Comparison of ENCODE assay signal across 1 cellular context in the genomic region with DNA sequence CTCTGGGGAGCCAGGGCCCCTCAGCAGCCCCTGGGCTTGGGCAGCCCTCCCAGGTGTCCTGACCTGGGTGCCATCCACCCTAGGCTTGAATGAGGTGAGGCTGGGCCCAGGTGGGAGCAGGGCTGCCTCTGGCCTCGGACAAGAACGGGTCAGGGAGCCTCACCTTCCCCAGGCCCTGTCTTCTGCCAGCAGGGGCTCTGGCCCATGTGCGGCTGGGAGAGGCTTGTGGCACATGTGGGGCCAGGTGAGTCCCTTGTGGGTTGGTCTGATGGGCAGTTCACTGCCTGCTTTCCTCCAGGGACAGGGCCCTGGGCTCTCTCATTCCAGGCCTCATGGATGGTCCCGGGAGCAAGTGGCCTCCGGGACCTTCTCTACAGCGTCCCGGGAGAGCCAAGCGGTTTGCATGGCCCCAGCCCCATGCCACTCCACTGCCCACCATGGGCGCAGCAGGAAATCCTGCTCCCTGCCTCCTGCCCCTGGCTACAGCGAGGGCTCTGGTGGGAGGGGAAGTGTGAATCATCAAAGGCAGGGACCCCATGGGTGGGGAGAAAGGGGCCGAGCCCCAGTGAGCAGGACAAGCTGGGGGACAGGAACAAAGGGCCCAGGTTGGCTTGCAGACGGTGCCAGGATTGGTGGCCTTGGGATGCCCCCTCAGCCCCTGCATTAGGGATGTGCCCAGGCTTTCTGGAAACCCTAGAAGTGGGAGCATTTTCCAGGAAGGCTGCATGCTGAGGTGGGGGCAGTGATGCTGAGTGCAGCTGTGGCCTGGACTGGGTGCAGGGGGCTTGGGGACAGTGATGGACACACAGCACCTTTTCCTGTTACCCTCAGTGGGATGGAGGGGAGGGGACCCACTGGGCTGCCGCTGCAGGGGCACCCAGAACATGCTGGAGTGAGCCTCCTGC.
A peak's percentile ranks its signal among the peaks of the same experiment; 100 is the strongest.
TF ChIP-seq lines count a peak whose summit lies in the region.

No MANE protein-coding gene starts in this region.

TF ChIP-seq in HepG2, 621 proteins besides CTCF, POLR2A, EP300 and RAD21 (continued from another document):
- TF ChIP-seq, protein P1, sequence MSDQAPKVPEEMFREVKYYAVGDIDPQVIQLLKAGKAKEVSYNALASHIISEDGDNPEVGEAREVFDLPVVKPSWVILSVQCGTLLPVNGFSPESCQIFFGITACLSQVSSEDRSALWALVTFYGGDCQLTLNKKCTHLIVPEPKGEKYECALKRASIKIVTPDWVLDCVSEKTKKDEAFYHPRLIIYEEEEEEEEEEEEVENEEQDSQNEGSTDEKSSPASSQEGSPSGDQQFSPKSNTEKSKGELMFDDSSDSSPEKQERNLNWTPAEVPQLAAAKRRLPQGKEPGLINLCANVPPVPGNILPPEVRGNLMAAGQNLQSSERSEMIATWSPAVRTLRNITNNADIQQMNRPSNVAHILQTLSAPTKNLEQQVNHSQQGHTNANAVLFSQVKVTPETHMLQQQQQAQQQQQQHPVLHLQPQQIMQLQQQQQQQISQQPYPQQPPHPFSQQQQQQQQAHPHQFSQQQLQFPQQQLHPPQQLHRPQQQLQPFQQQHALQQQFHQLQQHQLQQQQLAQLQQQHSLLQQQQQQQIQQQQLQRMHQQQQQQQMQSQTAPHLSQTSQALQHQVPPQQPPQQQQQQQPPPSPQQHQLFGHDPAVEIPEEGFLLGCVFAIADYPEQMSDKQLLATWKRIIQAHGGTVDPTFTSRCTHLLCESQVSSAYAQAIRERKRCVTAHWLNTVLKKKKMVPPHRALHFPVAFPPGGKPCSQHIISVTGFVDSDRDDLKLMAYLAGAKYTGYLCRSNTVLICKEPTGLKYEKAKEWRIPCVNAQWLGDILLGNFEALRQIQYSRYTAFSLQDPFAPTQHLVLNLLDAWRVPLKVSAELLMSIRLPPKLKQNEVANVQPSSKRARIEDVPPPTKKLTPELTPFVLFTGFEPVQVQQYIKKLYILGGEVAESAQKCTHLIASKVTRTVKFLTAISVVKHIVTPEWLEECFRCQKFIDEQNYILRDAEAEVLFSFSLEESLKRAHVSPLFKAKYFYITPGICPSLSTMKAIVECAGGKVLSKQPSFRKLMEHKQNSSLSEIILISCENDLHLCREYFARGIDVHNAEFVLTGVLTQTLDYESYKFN (CRISPR knock-in tag; conservative IDR thresholded peaks at IDR 0.05), result no peak
- TF ChIP-seq KLF16 (CRISPR knock-in tag; IDR thresholded peaks at IDR 0.05) (no peak), AKAP8 (CRISPR knock-in tag; IDR thresholded peaks at IDR 0.05) (peak; percentile 25), SMYD3 (CRISPR knock-in tag; IDR thresholded peaks at IDR 0.05) (no peak), RBM22 (optimal IDR thresholded peaks at IDR 0.05; ENCODE audit: low read length) (peak; percentile 98), NRL (CRISPR knock-in tag; IDR thresholded peaks at IDR 0.05; ENCODE audit: borderline replicate concordance) (no peak), HNRNPUL1 (IDR thresholded peaks at IDR 0.05; ENCODE audit: low read depth, low read length) (no peak), SIN3A (IDR thresholded peaks at IDR 0.05; ENCODE audit: borderline replicate concordance, low read depth, low read length) (no peak), ZBTB7B (CRISPR knock-in tag; IDR thresholded peaks at IDR 0.05) (no peak), ZNF274 (CRISPR knock-in tag; IDR thresholded peaks at IDR 0.05) (no peak), ZNF562 (CRISPR knock-in tag; IDR thresholded peaks at IDR 0.05; ENCODE audit: borderline replicate concordance) (no peak), HNRNPH1 (optimal IDR thresholded peaks at IDR 0.05; ENCODE audit: low read depth, low read length) (peak; percentile 31), GABPA (IDR thresholded peaks at IDR 0.05; ENCODE audit: low read depth, low read length) (no peak), GABPA (CRISPR knock-in tag; IDR thresholded peaks at IDR 0.05; ENCODE audit: low read depth) (no peak), ZNF317 (CRISPR knock-in tag; IDR thresholded peaks at IDR 0.05) (no peak), ZNF468 (CRISPR knock-in tag; IDR thresholded peaks at IDR 0.05) (no peak), SIX1 (CRISPR knock-in tag; IDR thresholded peaks at IDR 0.05; ENCODE audit: borderline replicate concordance) (no peak)
- TF ChIP-seq, protein P2, sequence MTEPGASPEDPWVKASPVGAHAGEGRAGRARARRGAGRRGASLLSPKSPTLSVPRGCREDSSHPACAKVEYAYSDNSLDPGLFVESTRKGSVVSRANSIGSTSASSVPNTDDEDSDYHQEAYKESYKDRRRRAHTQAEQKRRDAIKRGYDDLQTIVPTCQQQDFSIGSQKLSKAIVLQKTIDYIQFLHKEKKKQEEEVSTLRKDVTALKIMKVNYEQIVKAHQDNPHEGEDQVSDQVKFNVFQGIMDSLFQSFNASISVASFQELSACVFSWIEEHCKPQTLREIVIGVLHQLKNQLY (CRISPR knock-in tag; IDR thresholded peaks at IDR 0.05), result no peak
- TF ChIP-seq, protein P3, sequence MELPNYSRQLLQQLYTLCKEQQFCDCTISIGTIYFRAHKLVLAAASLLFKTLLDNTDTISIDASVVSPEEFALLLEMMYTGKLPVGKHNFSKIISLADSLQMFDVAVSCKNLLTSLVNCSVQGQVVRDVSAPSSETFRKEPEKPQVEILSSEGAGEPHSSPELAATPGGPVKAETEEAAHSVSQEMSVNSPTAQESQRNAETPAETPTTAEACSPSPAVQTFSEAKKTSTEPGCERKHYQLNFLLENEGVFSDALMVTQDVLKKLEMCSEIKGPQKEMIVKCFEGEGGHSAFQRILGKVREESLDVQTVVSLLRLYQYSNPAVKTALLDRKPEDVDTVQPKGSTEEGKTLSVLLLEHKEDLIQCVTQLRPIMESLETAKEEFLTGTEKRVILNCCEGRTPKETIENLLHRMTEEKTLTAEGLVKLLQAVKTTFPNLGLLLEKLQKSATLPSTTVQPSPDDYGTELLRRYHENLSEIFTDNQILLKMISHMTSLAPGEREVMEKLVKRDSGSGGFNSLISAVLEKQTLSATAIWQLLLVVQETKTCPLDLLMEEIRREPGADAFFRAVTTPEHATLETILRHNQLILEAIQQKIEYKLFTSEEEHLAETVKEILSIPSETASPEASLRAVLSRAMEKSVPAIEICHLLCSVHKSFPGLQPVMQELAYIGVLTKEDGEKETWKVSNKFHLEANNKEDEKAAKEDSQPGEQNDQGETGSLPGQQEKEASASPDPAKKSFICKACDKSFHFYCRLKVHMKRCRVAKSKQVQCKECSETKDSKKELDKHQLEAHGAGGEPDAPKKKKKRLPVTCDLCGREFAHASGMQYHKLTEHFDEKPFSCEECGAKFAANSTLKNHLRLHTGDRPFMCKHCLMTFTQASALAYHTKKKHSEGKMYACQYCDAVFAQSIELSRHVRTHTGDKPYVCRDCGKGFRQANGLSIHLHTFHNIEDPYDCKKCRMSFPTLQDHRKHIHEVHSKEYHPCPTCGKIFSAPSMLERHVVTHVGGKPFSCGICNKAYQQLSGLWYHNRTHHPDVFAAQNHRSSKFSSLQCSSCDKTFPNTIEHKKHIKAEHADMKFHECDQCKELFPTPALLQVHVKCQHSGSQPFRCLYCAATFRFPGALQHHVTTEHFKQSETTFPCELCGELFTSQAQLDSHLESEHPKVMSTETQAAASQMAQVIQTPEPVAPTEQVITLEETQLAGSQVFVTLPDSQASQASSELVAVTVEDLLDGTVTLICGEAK (IDR thresholded peaks at IDR 0.05), result no peak
- TF ChIP-seq, protein P3 (CRISPR knock-in tag; IDR thresholded peaks at IDR 0.05), result no peak
